28 cellular contexts compared by ENCODE assay signal in genomic region chr15:101431748-101432147, GRCh38.
"Had no signal": no experiment of that assay in that cellular context is flagged by ENCODE, and none has a peak within 500 bp of the region (broad histone marks: within the 10 kb centered on the region; RNA-seq: fewer than 3 reads in every experiment).

No MANE protein-coding gene starts in this region.

- H3K27ac Mint-ChIP-seq: activated B cell treated with CpG ODN at 0.5 μM for 24 hours; activated CD8-positive, alpha-beta T cell treated with anti-CD3 and anti-CD28 coated beads for 36 hours; activated naive CD4-positive, alpha-beta T cell treated with anti-CD3 and anti-CD28 coated beads, Interleukin-2, amount 10 ng/mL, durations not matched to agents 7 days and 5 days; activated naive CD8-positive, alpha-beta T cell treated with anti-CD3 and anti-CD28 coated beads, Interleukin-2, amount 10 ng/mL, durations not matched to agents 7 days and 5 days; activated T-cell treated with anti-CD3 and anti-CD28 coated beads, Interleukin-2, amount 50 U/mL, for 24 hours; activated T-cell treated with anti-CD3 and anti-CD28 coated beads, Interleukin-2, amount 50 U/mL, for 72 hours; dendritic cell treated with granulocyte-macrophage colony-stimulating factor and Interleukin-4, amounts not matched to agents 40 ng/mL and 50 ng/mL, for 4 days; endodermal cell; T-helper 17 cell; T-helper 2 cell treated with Interferon-gamma antibody and Interleukin-4, amounts not matched to agents 5 μg/mL and 100 μg/mL, for 36 hours had no signal

- H3K4me1 Mint-ChIP-seq: activated B cell treated with CpG ODN at 0.5 μM for 24 hours; activated naive CD4-positive, alpha-beta T cell treated with anti-CD3 and anti-CD28 coated beads, Interleukin-2, amount 10 ng/mL, durations not matched to agents 7 days and 5 days; activated naive CD8-positive, alpha-beta T cell treated with anti-CD3 and anti-CD28 coated beads, Interleukin-2, amount 10 ng/mL, durations not matched to agents 7 days and 5 days; central memory CD8-positive, alpha-beta T cell; endodermal cell; T-helper 17 cell had no signal

- H3K4me3 ChIP-seq: ascending aorta, coronary artery, dorsolateral prefrontal cortex had no signal

- DNase-seq: activated B cell treated with CpG ODN at 0.5 μM for 24 hours; activated CD4-positive, alpha-beta T cell treated with anti-CD3 and anti-CD28 coated beads for 48 hours; activated CD4-positive, alpha-beta T cell treated with anti-CD3 and anti-CD28 coated beads, Interleukin-2, amount 50 U/mL, for 1 hour; activated CD4-positive, alpha-beta T cell treated with anti-CD3 and anti-CD28 coated beads, Interleukin-2, amount 50 U/mL, for 48 hours; activated CD8-positive, alpha-beta T cell treated with anti-CD3 and anti-CD28 coated beads for 36 hours; activated gamma-delta T cell; activated naive CD4-positive, alpha-beta T cell; activated naive CD4-positive, alpha-beta T cell treated with anti-CD3 and anti-CD28 coated beads, Interleukin-2, amount 10 ng/mL, durations not matched to agents 7 days and 5 days; activated naive CD8-positive, alpha-beta T cell treated with anti-CD3 and anti-CD28 coated beads, Interleukin-2, amount 10 ng/mL, durations not matched to agents 7 days and 5 days; activated T-cell treated with anti-CD3 and anti-CD28 coated beads, Interleukin-2, amount 50 U/mL, for 24 hours; activated T-cell treated with anti-CD3 and anti-CD28 coated beads, Interleukin-2, amount 50 U/mL, for 72 hours; brain microvascular endothelial cell; dorsolateral prefrontal cortex; effector memory CD4-positive, alpha-beta T cell; endodermal cell; foreskin fibroblast; T-helper 1 cell; T-helper 17 cell; T1000; WERI-Rb-1 had no signal

- H3K4me3 Mint-ChIP-seq: activated B cell treated with CpG ODN at 0.5 μM for 24 hours; activated CD8-positive, alpha-beta T cell treated with anti-CD3 and anti-CD28 coated beads for 36 hours; activated naive CD4-positive, alpha-beta T cell treated with anti-CD3 and anti-CD28 coated beads, Interleukin-2, amount 10 ng/mL, durations not matched to agents 7 days and 5 days; activated naive CD8-positive, alpha-beta T cell treated with anti-CD3 and anti-CD28 coated beads, Interleukin-2, amount 10 ng/mL, durations not matched to agents 7 days and 5 days; activated T-cell treated with anti-CD3 and anti-CD28 coated beads, Interleukin-2, amount 50 U/mL, for 24 hours; activated T-cell treated with anti-CD3 and anti-CD28 coated beads, Interleukin-2, amount 50 U/mL, for 72 hours; central memory CD8-positive, alpha-beta T cell; dendritic cell treated with granulocyte-macrophage colony-stimulating factor and Interleukin-4, amounts not matched to agents 40 ng/mL and 50 ng/mL, for 4 days; endodermal cell; T-helper 17 cell; T-helper 2 cell treated with Interferon-gamma antibody and Interleukin-4, amounts not matched to agents 5 μg/mL and 100 μg/mL, for 36 hours had no signal

- H3K36me3 ChIP-seq: ascending aorta, brain microvascular endothelial cell, WERI-Rb-1 had no signal

- H3K9me3 Mint-ChIP-seq: activated B cell treated with CpG ODN at 0.5 μM for 24 hours; activated CD8-positive, alpha-beta T cell treated with anti-CD3 and anti-CD28 coated beads for 36 hours; activated naive CD4-positive, alpha-beta T cell treated with anti-CD3 and anti-CD28 coated beads, Interleukin-2, amount 10 ng/mL, durations not matched to agents 7 days and 5 days; activated naive CD4-positive, alpha-beta T cell treated with anti-CD3 and anti-CD28 coated beads, Interleukin-2, amount 50 U/mL, for 72 hours; activated naive CD8-positive, alpha-beta T cell treated with anti-CD3 and anti-CD28 coated beads, Interleukin-2, amount 10 ng/mL, durations not matched to agents 7 days and 5 days; activated T-cell treated with anti-CD3 and anti-CD28 coated beads, Interleukin-2, amount 50 U/mL, for 24 hours; activated T-cell treated with anti-CD3 and anti-CD28 coated beads, Interleukin-2, amount 50 U/mL, for 72 hours; central memory CD8-positive, alpha-beta T cell; dendritic cell treated with granulocyte-macrophage colony-stimulating factor and Interleukin-4, amounts not matched to agents 40 ng/mL and 50 ng/mL, for 4 days; endodermal cell; T-helper 2 cell treated with Interferon-gamma antibody and Interleukin-4, amounts not matched to agents 5 μg/mL and 100 μg/mL, for 36 hours had no signal

- H3K36me3 Mint-ChIP-seq: activated naive CD4-positive, alpha-beta T cell treated with anti-CD3 and anti-CD28 coated beads, Interleukin-2, amount 10 ng/mL, durations not matched to agents 7 days and 5 days; activated naive CD4-positive, alpha-beta T cell treated with anti-CD3 and anti-CD28 coated beads, Interleukin-2, amount 50 U/mL, for 72 hours; activated naive CD8-positive, alpha-beta T cell treated with anti-CD3 and anti-CD28 coated beads, Interleukin-2, amount 10 ng/mL, durations not matched to agents 7 days and 5 days had no signal

- H3K9me3 ChIP-seq: ascending aorta had no signal

- H3K27ac ChIP-seq: ascending aorta, brain microvascular endothelial cell, coronary artery, WERI-Rb-1 had no signal

- H3K27me3 ChIP-seq: ascending aorta had no signal

- H3K4me1 ChIP-seq: ascending aorta had no signal

- ATAC-seq: activated CD4-positive, CD25-positive, alpha-beta regulatory T cell treated with anti-CD3 and anti-CD28 coated beads, Interleukin-2, amount 50 U/mL, for 24 hours; activated CD8-positive, alpha-beta T cell treated with anti-CD3 and anti-CD28 coated beads for 36 hours; activated naive CD4-positive, alpha-beta T cell treated with anti-CD3 and anti-CD28 coated beads, Interleukin-2, amount 50 U/mL, for 72 hours; activated T-cell treated with anti-CD3 and anti-CD28 coated beads, Interleukin-2, amount 50 U/mL, for 72 hours; esophagus mucosa; T-helper 17 cell had no signal
